ENCODE assay signal across 9 cellular contexts in the genomic region with DNA sequence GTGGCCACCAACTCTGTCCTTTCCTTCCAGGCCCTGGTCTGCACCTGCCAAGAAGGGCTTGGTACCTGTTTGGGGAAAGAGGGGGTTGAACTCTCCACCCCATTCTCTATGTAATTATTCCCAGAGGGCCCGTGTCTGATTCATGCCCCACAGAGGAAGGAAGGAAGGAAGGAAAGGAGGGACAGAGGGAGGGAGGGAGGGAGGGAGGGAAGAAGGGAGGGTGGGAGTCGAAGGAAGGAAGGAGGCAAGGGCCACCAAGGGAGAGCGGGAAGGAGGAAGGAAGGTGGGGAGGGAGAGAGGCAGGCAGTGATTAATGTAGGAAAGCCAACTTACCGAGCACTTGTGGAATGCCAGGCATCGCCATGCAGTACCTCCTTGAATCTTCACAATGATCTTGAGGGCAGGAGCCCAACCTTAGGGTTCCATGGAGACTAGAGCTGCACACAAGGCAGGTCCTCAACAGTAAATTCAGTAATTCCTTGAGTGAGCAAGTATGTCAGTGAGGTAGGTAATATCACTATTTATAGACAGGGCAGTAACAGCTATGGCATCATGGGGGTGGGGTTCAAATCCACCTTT.
A peak's percentile ranks its signal among the peaks of the same experiment; 100 is the strongest.
DNase-seq lines count a peak whose midpoint lies in the region; ATAC-seq, FAIRE-seq and TF ChIP-seq lines count a peak whose summit lies in the region.
"Had no signal": no experiment of that assay in that cellular context is flagged by ENCODE, and none has a peak within 500 bp of the region (broad histone marks: within the 10 kb centered on the region; RNA-seq: fewer than 3 reads in every experiment).

No MANE protein-coding gene starts in this region.

- 44% methylated on average over 2 of the region's 5 CpGs for WGBS in smooth muscle cell (ENCODE audit: low lambda C conversion rate)

- peak; percentile 70 for ATAC-seq in HCT116

- no TSS peak for BruUV-seq in HCT116 (replicated peaks; lab: Mats Ljungman, UMichigan)

- intact Hi-C loops in HCT116 (cut with micrococcal nuclease) = no loop called here

- POLR2A ChIA-PET in HCT116 (lab: Charles Lee) = no interaction called here

- H3K79me2 ChIP-seq in HCT116 (ENCODE audit: insufficient read depth, low read length) (no peaks in the 10 kb centered on the region), astrocyte (ENCODE audit: insufficient read depth, low read length) (no peaks in the 10 kb centered on the region), smooth muscle cell (ENCODE audit: low read depth) (no peaks in the 10 kb centered on the region)

- H3K27me3 ChIP-seq in HCT116 (ENCODE audit: insufficient read depth, low read length) (no peaks in the 10 kb centered on the region), astrocyte (ENCODE audit: insufficient read depth, low read length) (no peaks in the 10 kb centered on the region), kidney epithelial cell (ENCODE audit: control insufficient read depth, insufficient read depth, low read length) (no peaks in the 10 kb centered on the region), smooth muscle cell (ENCODE audit: low read depth) (no peaks in the 10 kb centered on the region)

- H3K27me3 Mint-ChIP-seq in astrocyte (ENCODE audit: low read depth, unreplicated experiment) = peaks cover 18% of the 10 kb centered on the region

- peaks cover 29 to 52% of the 10 kb centered on the region in 2 experiments for H3K4me1 ChIP-seq in HCT116 (ENCODE audit: control insufficient read depth in 1 of 2, insufficient read depth in 2 of 2, low read length in 2 of 2)
- H3K4me1 ChIP-seq in astrocyte (ENCODE audit: insufficient read depth, low read length) = peaks cover 17% of the 10 kb centered on the region
- peaks cover 16% of the 10 kb centered on the region for H3K4me1 ChIP-seq in smooth muscle cell (ENCODE audit: low read depth)

- no peaks in the 10 kb centered on the region for H3K9me3 Mint-ChIP-seq in astrocyte (ENCODE audit: unreplicated experiment)

- peak overlapping the region; percentile 87 for H3K27ac Mint-ChIP-seq in astrocyte (ENCODE audit: unreplicated experiment)

- no peaks in the 10 kb centered on the region for H3K9me2 ChIP-seq in HCT116 (ENCODE audit: insufficient read depth)

- no peak for TF ChIP-seq POLR2A in HCT116 (IDR thresholded peaks at IDR 0.05; ENCODE audit: borderline replicate concordance, extremely low read depth, insufficient read depth, insufficient read length)

- no peaks in the 10 kb centered on the region for H3K9me3 ChIP-seq in HCT116 (ENCODE audit: control insufficient read depth in 1 of 2, insufficient read depth in 1 of 2, low read depth in 1 of 2, low read length in 2 of 2)
- no peaks in the 10 kb centered on the region for H3K9me3 ChIP-seq in astrocyte (ENCODE audit: insufficient read depth, low read depth, low read length)
- H3K9me3 ChIP-seq in smooth muscle cell (replicated peaks; ENCODE audit: low read depth) = no peaks in the 10 kb centered on the region

- TF ChIP-seq CTCF in HCT116 (IDR thresholded peaks at IDR 0.05 in 2 of 3, conservative IDR thresholded peaks at IDR 0.05 in 1 of 3; ENCODE audit: borderline replicate concordance in 1 of 3, insufficient read depth in 1 of 3, low read depth in 2 of 3, low read length in 2 of 3) (no peak), astrocyte (IDR thresholded peaks at IDR 0.05; ENCODE audit: insufficient read depth, low read depth, low read length) (no peak), kidney epithelial cell (IDR thresholded peaks at IDR 0.05; ENCODE audit: insufficient read depth, low read length, poor library complexity, severe bottlenecking) (no peak), smooth muscle cell (IDR thresholded peaks at IDR 0.05; ENCODE audit: borderline replicate concordance, insufficient read depth, poor library complexity, severe bottlenecking) (no peak)

- H3K4me3 ChIP-seq in HCT116 (replicated peaks in 1 of 2; ENCODE audit: low read depth in 1 of 2, low read length in 2 of 2) (peak overlapping the region; percentile 20 to 31), astrocyte (ENCODE audit: insufficient read depth, low read depth, low read length) (no peak overlapping the region), kidney epithelial cell (ENCODE audit: low read depth, low read length) (no peak overlapping the region), smooth muscle cell (peak overlapping the region; percentile 26)

- no peak for TF ChIP-seq RAD21 in HCT116 (IDR thresholded peaks at IDR 0.05; ENCODE audit: low read depth)

- H3K27ac ChIP-seq in HCT116 (ENCODE audit: low read depth, low read length) (peak overlapping the region; percentile 96), astrocyte (ENCODE audit: low read depth, low read length) (no peak overlapping the region), smooth muscle cell (ENCODE audit: low read depth) (peak overlapping the region; percentile 63)

- peaks cover 2% of the 10 kb centered on the region for H3K36me3 Mint-ChIP-seq in astrocyte (ENCODE audit: low read depth, unreplicated experiment)

- CTCF ChIA-PET in HCT116 (lab: Charles Lee) = interaction anchor here (3.5 kb wide), 1 partner anchor 12 kb away, joined by 21 read pairs; no protein-coding TSS in a partner anchor

- H4K20me1 ChIP-seq in HCT116 (ENCODE audit: insufficient read depth) (no peaks in the 10 kb centered on the region), astrocyte (ENCODE audit: insufficient read depth, low read length) (no peaks in the 10 kb centered on the region), smooth muscle cell (ENCODE audit: low read depth) (no peaks in the 10 kb centered on the region)

- RAD21 ChIA-PET in HCT116 (lab: Charles Lee; ENCODE audit: low non-redundant PET in 1 of 2, low total read pairs in 2 of 2, uncharacterized antibody in 2 of 2, unreplicated experiment in 2 of 2) = interaction anchor here in 1 of 2 experiments (0.6 kb wide), 1 partner anchor 1289 kb away, joined by 3 read pairs; no protein-coding TSS in a partner anchor

- no peaks in the 10 kb centered on the region for H3K36me3 ChIP-seq in HCT116 (ENCODE audit: control insufficient read depth in 1 of 2, insufficient read depth in 2 of 2, low read length in 2 of 2)
- H3K36me3 ChIP-seq in astrocyte (ENCODE audit: insufficient read depth, low read length) = no peaks in the 10 kb centered on the region
- H3K36me3 ChIP-seq in kidney epithelial cell (ENCODE audit: control insufficient read depth, insufficient read depth, low read length) = no peaks in the 10 kb centered on the region
- no peaks in the 10 kb centered on the region for H3K36me3 ChIP-seq in smooth muscle cell (ENCODE audit: low read depth)

- H3K4me3 Mint-ChIP-seq in astrocyte (ENCODE audit: unreplicated experiment) = no peak overlapping the region

- H3K9ac ChIP-seq in HCT116 (ENCODE audit: low read length) (peak overlapping the region; percentile 47), astrocyte (ENCODE audit: low read length) (peak overlapping the region; percentile 23), smooth muscle cell (ENCODE audit: low read depth) (no peak overlapping the region)

- no peak for FAIRE-seq in astrocyte (lab: Jason Lieb, UNC)
- FAIRE-seq: GM18507 had no signal

- H2AFZ ChIP-seq in HCT116 (ENCODE audit: low read depth, low read length, poor library complexity, severe bottlenecking) (peak overlapping the region; percentile 59), astrocyte (ENCODE audit: low read depth, low read length) (no peak overlapping the region), smooth muscle cell (ENCODE audit: low read depth) (peak overlapping the region; percentile 89)

- peak; percentile 28 for DNase-seq in HCT116 (ENCODE audit: low read depth, low spot score)
- DNase-seq in astrocyte (ENCODE audit: low read depth) = no peak
- DNase-seq in kidney epithelial cell (ENCODE audit: low read depth) = peak; percentile 54
- no peak for DNase-seq in smooth muscle cell (lab: John Stamatoyannopoulos, UW; ENCODE audit: unreplicated experiment)
- DNase-seq in cortex of kidney (lab: John Stamatoyannopoulos, UW) = no peak
- no peak for DNase-seq in NCI-H1417 (lab: John Stamatoyannopoulos, UW)
- no peak for DNase-seq in hippocampal formation (lab: John Stamatoyannopoulos, UW)
- DNase-seq in NCI-H2107 (lab: John Stamatoyannopoulos, UW) = no peak

- H3F3A ChIP-seq in smooth muscle cell (ENCODE audit: low read depth) = peaks cover 14% of the 10 kb centered on the region

- H3K4me2 ChIP-seq in HCT116 (ENCODE audit: low read length) (peak overlapping the region; percentile 82), astrocyte (ENCODE audit: low read length) (peak overlapping the region; percentile 74), smooth muscle cell (peak overlapping the region; percentile 83)

- H3K4me1 Mint-ChIP-seq in astrocyte (ENCODE audit: low read depth, unreplicated experiment) = peaks cover 11% of the 10 kb centered on the region

TF ChIP-seq in HCT116, 20 proteins besides CTCF, POLR2A, EP300 and RAD21 (continues in another document):
- TF ChIP-seq, protein P1, sequence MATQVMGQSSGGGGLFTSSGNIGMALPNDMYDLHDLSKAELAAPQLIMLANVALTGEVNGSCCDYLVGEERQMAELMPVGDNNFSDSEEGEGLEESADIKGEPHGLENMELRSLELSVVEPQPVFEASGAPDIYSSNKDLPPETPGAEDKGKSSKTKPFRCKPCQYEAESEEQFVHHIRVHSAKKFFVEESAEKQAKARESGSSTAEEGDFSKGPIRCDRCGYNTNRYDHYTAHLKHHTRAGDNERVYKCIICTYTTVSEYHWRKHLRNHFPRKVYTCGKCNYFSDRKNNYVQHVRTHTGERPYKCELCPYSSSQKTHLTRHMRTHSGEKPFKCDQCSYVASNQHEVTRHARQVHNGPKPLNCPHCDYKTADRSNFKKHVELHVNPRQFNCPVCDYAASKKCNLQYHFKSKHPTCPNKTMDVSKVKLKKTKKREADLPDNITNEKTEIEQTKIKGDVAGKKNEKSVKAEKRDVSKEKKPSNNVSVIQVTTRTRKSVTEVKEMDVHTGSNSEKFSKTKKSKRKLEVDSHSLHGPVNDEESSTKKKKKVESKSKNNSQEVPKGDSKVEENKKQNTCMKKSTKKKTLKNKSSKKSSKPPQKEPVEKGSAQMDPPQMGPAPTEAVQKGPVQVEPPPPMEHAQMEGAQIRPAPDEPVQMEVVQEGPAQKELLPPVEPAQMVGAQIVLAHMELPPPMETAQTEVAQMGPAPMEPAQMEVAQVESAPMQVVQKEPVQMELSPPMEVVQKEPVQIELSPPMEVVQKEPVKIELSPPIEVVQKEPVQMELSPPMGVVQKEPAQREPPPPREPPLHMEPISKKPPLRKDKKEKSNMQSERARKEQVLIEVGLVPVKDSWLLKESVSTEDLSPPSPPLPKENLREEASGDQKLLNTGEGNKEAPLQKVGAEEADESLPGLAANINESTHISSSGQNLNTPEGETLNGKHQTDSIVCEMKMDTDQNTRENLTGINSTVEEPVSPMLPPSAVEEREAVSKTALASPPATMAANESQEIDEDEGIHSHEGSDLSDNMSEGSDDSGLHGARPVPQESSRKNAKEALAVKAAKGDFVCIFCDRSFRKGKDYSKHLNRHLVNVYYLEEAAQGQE (IDR thresholded peaks at IDR 0.05; ENCODE audit: low read depth) = no peak
- TF ChIP-seq JUND (IDR thresholded peaks at IDR 0.05) (no peak), YY1 (IDR thresholded peaks at IDR 0.05; ENCODE audit: extremely low read depth, insufficient replicate concordance, low read depth, low read length) (no peak), SRF (IDR thresholded peaks at IDR 0.05; ENCODE audit: low read depth) (no peak), CEBPB (IDR thresholded peaks at IDR 0.05; ENCODE audit: low read depth) (no peak)

Comparison
In these comparisons a context has a peak if more than half of its experiments do, and no peak if none do; other contexts are left out.
1. DNase-seq: peak in HCT116 (single experiment) and kidney epithelial cell (single experiment); none in astrocyte (single experiment), smooth muscle cell (single experiment), cortex of kidney (single experiment), NCI-H1417 (0 of 3), hippocampal formation (0 of 2) and NCI-H2107 (single experiment).
2. H3K4me3 ChIP-seq: peak in HCT116 (2 of 2) and smooth muscle cell (single experiment); none in astrocyte (single experiment) and kidney epithelial cell (single experiment).
3. Peak in every context shown above with its lines, with median percentiles within 50 percentile points of each other: H3K4me2 ChIP-seq.